In the genomic region with DNA sequence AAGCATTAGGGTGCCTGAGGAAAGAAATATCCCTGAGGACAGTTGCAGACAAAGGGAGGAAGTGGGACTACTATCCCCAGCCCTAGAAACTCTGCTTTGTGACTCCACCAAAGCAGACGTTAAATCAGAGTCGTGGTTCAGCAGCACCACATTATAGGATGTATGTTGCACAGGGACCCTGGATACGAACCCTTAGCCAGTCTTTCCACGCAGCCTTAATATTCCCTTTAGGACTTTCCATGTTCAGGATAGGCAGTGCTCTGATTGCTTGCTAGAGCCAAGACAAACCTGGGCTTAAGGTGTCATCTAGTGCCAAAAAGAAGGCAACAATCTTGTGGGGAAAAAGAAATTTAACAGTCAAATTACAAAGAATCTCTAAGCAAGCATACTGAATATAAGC, we compare ENCODE assay signal across 40 cellular contexts.
"Had no signal": no experiment of that assay in that cellular context is flagged by ENCODE, and none has a peak within 500 bp of the region (broad histone marks: within the 10 kb centered on the region; RNA-seq: fewer than 3 reads in every experiment).

No MANE protein-coding gene starts in this region.

- H3K27me3 ChIP-seq: adrenal gland, body of pancreas, brain microvascular endothelial cell, cardiac muscle cell had no signal

- H3K27ac ChIP-seq: adrenal gland, body of pancreas, brain microvascular endothelial cell, cardiac muscle cell, VCaP had no signal

- H3K4me1 ChIP-seq: adrenal gland, body of pancreas had no signal

- H3K36me3 ChIP-seq: adrenal gland, brain microvascular endothelial cell, cardiac muscle cell had no signal

- H3K4me3 Mint-ChIP-seq: activated CD4-positive, alpha-beta memory T cell treated with anti-CD3 and anti-CD28 coated beads, Interleukin-2, amount 10 ng/mL, durations not matched to agents 7 days and 5 days; activated CD4-positive, alpha-beta T cell treated with anti-CD3 and anti-CD28 coated beads for 36 hours; activated CD4-positive, alpha-beta T cell treated with anti-CD3 and anti-CD28 coated beads, Interleukin-2, amount 10 ng/mL, durations not matched to agents 7 days and 5 days; activated CD8-positive, alpha-beta memory T cell treated with anti-CD3 and anti-CD28 coated beads, Interleukin-2, amount 10 ng/mL, durations not matched to agents 7 days and 5 days; activated CD8-positive, alpha-beta T cell treated with anti-CD3 and anti-CD28 coated beads, Interleukin-2, amount 10 ng/mL, durations not matched to agents 7 days and 5 days; activated naive CD4-positive, alpha-beta T cell treated with anti-CD3 and anti-CD28 coated beads for 36 hours; activated naive CD8-positive, alpha-beta T cell treated with anti-CD3 and anti-CD28 coated beads for 36 hours; activated T-cell treated with anti-CD3 and anti-CD28 coated beads, Interleukin-2, amount 50 U/mL, for 24 hours; activated T-helper 1 cell treated with anti-CD3 and anti-CD28 coated beads, Interleukin-12 subunit alpha, Interleukin-12 subunit beta, Interleukin-2, Interleukin-4 antibody, amounts not matched to agents 30 ng/mL and 10 ng/mL and 1 ng/mL, durations not matched to agents 14 hours and 24 hours and 36 hours; activated T-helper 17 cell treated with anti-CD3 and anti-CD28 coated beads, Interleukin-2, amount 50 U/mL, for 72 hours; central memory CD8-positive, alpha-beta T cell; T-helper 1 cell treated with Interleukin-12 subunit alpha and Interleukin-12 subunit beta and Interleukin-4 antibody, amounts not matched to agents 30 μg/mL and 1 μg/mL, for 36 hours; T-helper 2 cell treated with Interferon-gamma antibody and Interleukin-4, amounts not matched to agents 5 μg/mL and 100 μg/mL, for 36 hours had no signal

- H3K4me1 Mint-ChIP-seq: activated CD4-positive, alpha-beta memory T cell treated with anti-CD3 and anti-CD28 coated beads, Interleukin-2, amount 10 ng/mL, durations not matched to agents 7 days and 5 days; activated CD4-positive, alpha-beta T cell treated with anti-CD3 and anti-CD28 coated beads, Interleukin-2, amount 10 ng/mL, durations not matched to agents 7 days and 5 days; activated CD8-positive, alpha-beta memory T cell treated with anti-CD3 and anti-CD28 coated beads, Interleukin-2, amount 10 ng/mL, durations not matched to agents 7 days and 5 days; activated naive CD8-positive, alpha-beta T cell treated with anti-CD3 and anti-CD28 coated beads for 36 hours; activated T-helper 17 cell treated with anti-CD3 and anti-CD28 coated beads, Interleukin-2, amount 50 U/mL, for 72 hours; central memory CD8-positive, alpha-beta T cell had no signal

- H3K27ac Mint-ChIP-seq: activated CD4-positive, alpha-beta memory T cell treated with anti-CD3 and anti-CD28 coated beads, Interleukin-2, amount 10 ng/mL, durations not matched to agents 7 days and 5 days; activated CD4-positive, alpha-beta T cell treated with anti-CD3 and anti-CD28 coated beads for 36 hours; activated CD4-positive, alpha-beta T cell treated with anti-CD3 and anti-CD28 coated beads, Interleukin-2, amount 10 ng/mL, durations not matched to agents 7 days and 5 days; activated CD8-positive, alpha-beta memory T cell treated with anti-CD3 and anti-CD28 coated beads, Interleukin-2, amount 10 ng/mL, durations not matched to agents 7 days and 5 days; activated CD8-positive, alpha-beta T cell treated with anti-CD3 and anti-CD28 coated beads, Interleukin-2, amount 10 ng/mL, durations not matched to agents 7 days and 5 days; activated naive CD4-positive, alpha-beta T cell treated with anti-CD3 and anti-CD28 coated beads for 36 hours; activated naive CD4-positive, alpha-beta T cell treated with anti-CD3 and anti-CD28 coated beads, Interleukin-2, amount 50 U/mL, for 72 hours; activated naive CD8-positive, alpha-beta T cell treated with anti-CD3 and anti-CD28 coated beads for 36 hours; activated T-cell treated with anti-CD3 and anti-CD28 coated beads, Interleukin-2, amount 50 U/mL, for 24 hours; activated T-helper 1 cell treated with anti-CD3 and anti-CD28 coated beads, Interleukin-12 subunit alpha, Interleukin-12 subunit beta, Interleukin-2, Interleukin-4 antibody, amounts not matched to agents 30 ng/mL and 10 ng/mL and 1 ng/mL, durations not matched to agents 14 hours and 24 hours and 36 hours; activated T-helper 17 cell treated with anti-CD3 and anti-CD28 coated beads, Interleukin-2, amount 50 U/mL, for 72 hours; T-helper 1 cell treated with Interleukin-12 subunit alpha and Interleukin-12 subunit beta and Interleukin-4 antibody, amounts not matched to agents 30 μg/mL and 1 μg/mL, for 36 hours; T-helper 2 cell treated with Interferon-gamma antibody and Interleukin-4, amounts not matched to agents 5 μg/mL and 100 μg/mL, for 36 hours had no signal

- DNase-seq: activated CD4-positive, alpha-beta memory T cell treated with anti-CD3 and anti-CD28 coated beads, Interleukin-2, amount 10 ng/mL, durations not matched to agents 7 days and 5 days; activated CD4-positive, alpha-beta T cell treated with anti-CD3 and anti-CD28 coated beads for 1 hour; activated CD4-positive, alpha-beta T cell treated with anti-CD3 and anti-CD28 coated beads for 36 hours; activated CD4-positive, alpha-beta T cell treated with anti-CD3 and anti-CD28 coated beads for 48 hours; activated CD4-positive, alpha-beta T cell treated with anti-CD3 and anti-CD28 coated beads, Interleukin-2, amount 10 ng/mL, durations not matched to agents 7 days and 5 days; activated CD4-positive, alpha-beta T cell treated with anti-CD3 and anti-CD28 coated beads, Interleukin-2, amount 50 U/mL, for 48 hours; activated CD4-positive, CD25-positive, alpha-beta regulatory T cell; activated CD8-positive, alpha-beta memory T cell treated with anti-CD3 and anti-CD28 coated beads for 24 hours; activated CD8-positive, alpha-beta memory T cell treated with anti-CD3 and anti-CD28 coated beads, Interleukin-2, amount 10 ng/mL, durations not matched to agents 7 days and 5 days; activated CD8-positive, alpha-beta memory T cell treated with anti-CD3 and anti-CD28 coated beads, Interleukin-2, amount 50 U/mL, for 48 hours; activated CD8-positive, alpha-beta T cell treated with anti-CD3 and anti-CD28 coated beads, Interleukin-2, amount 10 ng/mL, durations not matched to agents 7 days and 5 days; activated effector memory CD4-positive, alpha-beta T cell treated with anti-CD3 and anti-CD28 coated beads, Interleukin-2, amount 50 U/mL, for 16 hours; activated gamma-delta T cell treated with Interleukin-2 at 50 U/mL for 16 hours; activated naive CD4-positive, alpha-beta T cell; activated naive CD4-positive, alpha-beta T cell treated with anti-CD3 and anti-CD28 coated beads for 36 hours; activated naive CD4-positive, alpha-beta T cell treated with anti-CD3 and anti-CD28 coated beads, Interleukin-2, amount 50 U/mL, for 16 hours; activated naive CD8-positive, alpha-beta T cell treated with anti-CD3 and anti-CD28 coated beads for 36 hours; activated T-cell treated with anti-CD3 and anti-CD28 coated beads, Interleukin-2, amount 50 U/mL, for 24 hours; activated T-cell treated with anti-CD3 and anti-CD28 coated beads, Interleukin-2, amount 50 U/mL, for 48 hours; adrenal gland; amniotic stem cell; aorta; body of pancreas; brain microvascular endothelial cell; caudate nucleus; cerebellar nuclear complex; T-helper 1 cell; T-helper 2 cell; T-helper 9 cell had no signal

- H3K36me3 Mint-ChIP-seq: activated CD8-positive, alpha-beta memory T cell treated with anti-CD3 and anti-CD28 coated beads, Interleukin-2, amount 10 ng/mL, durations not matched to agents 7 days and 5 days; activated naive CD4-positive, alpha-beta T cell treated with anti-CD3 and anti-CD28 coated beads, Interleukin-2, amount 50 U/mL, for 72 hours; activated naive CD8-positive, alpha-beta T cell treated with anti-CD3 and anti-CD28 coated beads for 36 hours had no signal

- H3K4me3 ChIP-seq: adrenal gland, body of pancreas, cardiac muscle cell had no signal

- H3K9me3 ChIP-seq: adrenal gland, body of pancreas had no signal

- H3K9me3 Mint-ChIP-seq: activated CD4-positive, alpha-beta memory T cell treated with anti-CD3 and anti-CD28 coated beads, Interleukin-2, amount 10 ng/mL, durations not matched to agents 7 days and 5 days; activated CD4-positive, alpha-beta T cell treated with anti-CD3 and anti-CD28 coated beads, Interleukin-2, amount 10 ng/mL, durations not matched to agents 7 days and 5 days; activated naive CD4-positive, alpha-beta T cell treated with anti-CD3 and anti-CD28 coated beads for 36 hours; activated naive CD4-positive, alpha-beta T cell treated with anti-CD3 and anti-CD28 coated beads, Interleukin-2, amount 50 U/mL, for 72 hours; activated naive CD8-positive, alpha-beta T cell treated with anti-CD3 and anti-CD28 coated beads for 36 hours; activated T-cell treated with anti-CD3 and anti-CD28 coated beads, Interleukin-2, amount 50 U/mL, for 24 hours; activated T-helper 1 cell treated with anti-CD3 and anti-CD28 coated beads, Interleukin-12 subunit alpha, Interleukin-12 subunit beta, Interleukin-2, Interleukin-4 antibody, amounts not matched to agents 30 ng/mL and 10 ng/mL and 1 ng/mL, durations not matched to agents 14 hours and 24 hours and 36 hours; central memory CD8-positive, alpha-beta T cell; T-helper 1 cell treated with Interleukin-12 subunit alpha and Interleukin-12 subunit beta and Interleukin-4 antibody, amounts not matched to agents 30 μg/mL and 1 μg/mL, for 36 hours; T-helper 2 cell treated with Interferon-gamma antibody and Interleukin-4, amounts not matched to agents 5 μg/mL and 100 μg/mL, for 36 hours had no signal

- FAIRE-seq: astrocyte, bronchial epithelial cell, TTC549 had no signal
